1 cellular context compared by ENCODE assay signal in the genomic region with DNA sequence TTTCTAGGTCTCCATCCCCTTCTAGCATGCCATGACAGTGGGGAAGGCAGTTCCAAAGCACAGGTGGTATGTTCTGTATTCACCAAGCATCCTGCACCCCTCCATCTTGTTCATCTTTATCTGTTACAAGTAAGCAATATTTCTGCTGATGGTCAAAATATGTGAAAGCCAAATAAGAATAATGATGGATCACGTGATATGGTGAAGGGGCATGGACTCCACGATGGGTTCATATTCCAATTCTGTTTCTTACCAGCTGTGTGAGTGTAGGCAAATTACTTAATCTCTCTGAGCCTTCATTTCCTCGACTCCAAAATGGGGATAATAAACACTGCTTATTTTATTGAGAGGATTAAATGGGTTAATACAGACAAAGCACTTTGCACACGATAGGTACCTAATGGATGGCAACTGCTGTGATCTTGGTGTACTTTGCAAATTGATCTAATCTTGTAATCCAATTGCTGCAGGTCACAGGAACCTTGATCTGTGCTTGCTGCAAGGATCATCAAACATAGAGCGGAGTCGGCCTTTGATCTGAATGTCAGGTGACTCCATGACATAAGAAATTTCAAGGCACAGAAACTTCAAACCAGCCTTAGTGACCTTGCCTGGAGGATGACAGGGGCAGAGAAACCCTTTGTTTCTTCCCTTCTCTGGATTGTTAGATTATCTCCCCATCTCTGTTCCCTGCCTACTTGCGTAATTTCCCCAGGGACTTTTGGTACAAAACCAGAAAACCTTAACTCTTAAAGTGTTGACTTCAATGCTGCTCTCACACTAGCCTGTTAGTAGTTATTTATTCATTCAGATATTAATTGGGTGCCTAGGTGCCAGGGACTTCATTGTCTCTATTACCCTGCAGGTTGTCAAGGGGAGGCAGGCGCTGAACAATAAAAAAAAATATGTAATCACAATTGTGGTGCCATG.
TF ChIP-seq lines count a peak whose summit lies in the region.

No MANE protein-coding gene starts in this region.

TF ChIP-seq in HepG2, 621 proteins besides CTCF, POLR2A, EP300 and RAD21 (continued from another document and continues in another):
- TF ChIP-seq, protein P1, sequence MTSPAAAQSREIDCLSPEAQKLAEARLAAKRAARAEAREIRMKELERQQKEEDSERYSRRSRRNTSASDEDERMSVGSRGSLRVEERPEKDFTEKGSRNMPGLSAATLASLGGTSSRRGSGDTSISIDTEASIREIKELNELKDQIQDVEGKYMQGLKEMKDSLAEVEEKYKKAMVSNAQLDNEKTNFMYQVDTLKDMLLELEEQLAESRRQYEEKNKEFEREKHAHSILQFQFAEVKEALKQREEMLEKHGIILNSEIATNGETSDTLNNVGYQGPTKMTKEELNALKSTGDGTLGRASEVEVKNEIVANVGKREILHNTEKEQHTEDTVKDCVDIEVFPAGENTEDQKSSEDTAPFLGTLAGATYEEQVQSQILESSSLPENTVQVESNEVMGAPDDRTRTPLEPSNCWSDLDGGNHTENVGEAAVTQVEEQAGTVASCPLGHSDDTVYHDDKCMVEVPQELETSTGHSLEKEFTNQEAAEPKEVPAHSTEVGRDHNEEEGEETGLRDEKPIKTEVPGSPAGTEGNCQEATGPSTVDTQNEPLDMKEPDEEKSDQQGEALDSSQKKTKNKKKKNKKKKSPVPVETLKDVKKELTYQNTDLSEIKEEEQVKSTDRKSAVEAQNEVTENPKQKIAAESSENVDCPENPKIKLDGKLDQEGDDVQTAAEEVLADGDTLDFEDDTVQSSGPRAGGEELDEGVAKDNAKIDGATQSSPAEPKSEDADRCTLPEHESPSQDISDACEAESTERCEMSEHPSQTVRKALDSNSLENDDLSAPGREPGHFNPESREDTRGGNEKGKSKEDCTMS (CRISPR knock-in tag; conservative IDR thresholded peaks at IDR 0.05), result no peak
- TF ChIP-seq PPARG (CRISPR knock-in tag; conservative IDR thresholded peaks at IDR 0.05), result peak; percentile 88
- no peak for TF ChIP-seq ZNF30 (CRISPR knock-in tag; IDR thresholded peaks at IDR 0.05)
- TF ChIP-seq ZNF350 (CRISPR knock-in tag; IDR thresholded peaks at IDR 0.05; ENCODE audit: borderline replicate concordance, low read depth), result no peak
- TF ChIP-seq HDAC2 (CRISPR knock-in tag; IDR thresholded peaks at IDR 0.05), result peak; percentile 97
- peak; percentile 100 for TF ChIP-seq TFE3 (CRISPR knock-in tag; IDR thresholded peaks at IDR 0.05)
- no peak for TF ChIP-seq SMYD3 (CRISPR knock-in tag; IDR thresholded peaks at IDR 0.05)
- no peak for TF ChIP-seq EZH2 (conservative IDR thresholded peaks at IDR 0.05; ENCODE audit: low read depth, low read length)
- TF ChIP-seq, protein P2, sequence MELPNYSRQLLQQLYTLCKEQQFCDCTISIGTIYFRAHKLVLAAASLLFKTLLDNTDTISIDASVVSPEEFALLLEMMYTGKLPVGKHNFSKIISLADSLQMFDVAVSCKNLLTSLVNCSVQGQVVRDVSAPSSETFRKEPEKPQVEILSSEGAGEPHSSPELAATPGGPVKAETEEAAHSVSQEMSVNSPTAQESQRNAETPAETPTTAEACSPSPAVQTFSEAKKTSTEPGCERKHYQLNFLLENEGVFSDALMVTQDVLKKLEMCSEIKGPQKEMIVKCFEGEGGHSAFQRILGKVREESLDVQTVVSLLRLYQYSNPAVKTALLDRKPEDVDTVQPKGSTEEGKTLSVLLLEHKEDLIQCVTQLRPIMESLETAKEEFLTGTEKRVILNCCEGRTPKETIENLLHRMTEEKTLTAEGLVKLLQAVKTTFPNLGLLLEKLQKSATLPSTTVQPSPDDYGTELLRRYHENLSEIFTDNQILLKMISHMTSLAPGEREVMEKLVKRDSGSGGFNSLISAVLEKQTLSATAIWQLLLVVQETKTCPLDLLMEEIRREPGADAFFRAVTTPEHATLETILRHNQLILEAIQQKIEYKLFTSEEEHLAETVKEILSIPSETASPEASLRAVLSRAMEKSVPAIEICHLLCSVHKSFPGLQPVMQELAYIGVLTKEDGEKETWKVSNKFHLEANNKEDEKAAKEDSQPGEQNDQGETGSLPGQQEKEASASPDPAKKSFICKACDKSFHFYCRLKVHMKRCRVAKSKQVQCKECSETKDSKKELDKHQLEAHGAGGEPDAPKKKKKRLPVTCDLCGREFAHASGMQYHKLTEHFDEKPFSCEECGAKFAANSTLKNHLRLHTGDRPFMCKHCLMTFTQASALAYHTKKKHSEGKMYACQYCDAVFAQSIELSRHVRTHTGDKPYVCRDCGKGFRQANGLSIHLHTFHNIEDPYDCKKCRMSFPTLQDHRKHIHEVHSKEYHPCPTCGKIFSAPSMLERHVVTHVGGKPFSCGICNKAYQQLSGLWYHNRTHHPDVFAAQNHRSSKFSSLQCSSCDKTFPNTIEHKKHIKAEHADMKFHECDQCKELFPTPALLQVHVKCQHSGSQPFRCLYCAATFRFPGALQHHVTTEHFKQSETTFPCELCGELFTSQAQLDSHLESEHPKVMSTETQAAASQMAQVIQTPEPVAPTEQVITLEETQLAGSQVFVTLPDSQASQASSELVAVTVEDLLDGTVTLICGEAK (IDR thresholded peaks at IDR 0.05), result no peak
- TF ChIP-seq, protein P2 (CRISPR knock-in tag; IDR thresholded peaks at IDR 0.05), result no peak
- TF ChIP-seq ZNF280D (CRISPR knock-in tag; IDR thresholded peaks at IDR 0.05), result peak; percentile 68; the same call in 1 of the 2 replicates
- TF ChIP-seq ZNF781 (CRISPR knock-in tag; IDR thresholded peaks at IDR 0.05; ENCODE audit: borderline replicate concordance, not compliant biosample characterization), result no peak
- TF ChIP-seq, protein P3, sequence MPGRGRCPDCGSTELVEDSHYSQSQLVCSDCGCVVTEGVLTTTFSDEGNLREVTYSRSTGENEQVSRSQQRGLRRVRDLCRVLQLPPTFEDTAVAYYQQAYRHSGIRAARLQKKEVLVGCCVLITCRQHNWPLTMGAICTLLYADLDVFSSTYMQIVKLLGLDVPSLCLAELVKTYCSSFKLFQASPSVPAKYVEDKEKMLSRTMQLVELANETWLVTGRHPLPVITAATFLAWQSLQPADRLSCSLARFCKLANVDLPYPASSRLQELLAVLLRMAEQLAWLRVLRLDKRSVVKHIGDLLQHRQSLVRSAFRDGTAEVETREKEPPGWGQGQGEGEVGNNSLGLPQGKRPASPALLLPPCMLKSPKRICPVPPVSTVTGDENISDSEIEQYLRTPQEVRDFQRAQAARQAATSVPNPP (CRISPR knock-in tag; IDR thresholded peaks at IDR 0.05), result 0 out of 2 replicates have a peak, but pooled peaks have one; percentile 56
- TF ChIP-seq ZNF788 (CRISPR knock-in tag; IDR thresholded peaks at IDR 0.05; ENCODE audit: borderline replicate concordance), result peak; percentile 58; the same call in 1 of the 2 replicates
- TF ChIP-seq CREM (IDR thresholded peaks at IDR 0.05), result peak; percentile 97
- no peak for TF ChIP-seq CREM (CRISPR knock-in tag; IDR thresholded peaks at IDR 0.05)
- TF ChIP-seq SOX13 (IDR thresholded peaks at IDR 0.05), result peak; percentile 97
- TF ChIP-seq SOX13 (CRISPR knock-in tag; conservative IDR thresholded peaks at IDR 0.05 in 1 of 2, IDR thresholded peaks at IDR 0.05 in 1 of 2), result peak in 1 of 2 experiments; percentile 99; a peak in 2 of 4 replicates
- peak; percentile 76 for TF ChIP-seq ZKSCAN1 (IDR thresholded peaks at IDR 0.05; ENCODE audit: low read length)
- no peak for TF ChIP-seq ZSCAN29 (CRISPR knock-in tag; conservative IDR thresholded peaks at IDR 0.05)
- TF ChIP-seq ZSCAN21 (CRISPR knock-in tag; IDR thresholded peaks at IDR 0.05; ENCODE audit: borderline replicate concordance), result 0 out of 2 replicates have a peak, but pooled peaks have one; percentile 44
- TF ChIP-seq TBX2 (CRISPR knock-in tag; IDR thresholded peaks at IDR 0.05; ENCODE audit: borderline replicate concordance), result peak; percentile 94
- no peak for TF ChIP-seq RELA (CRISPR knock-in tag; IDR thresholded peaks at IDR 0.05)
- TF ChIP-seq ZNF264 (CRISPR knock-in tag; IDR thresholded peaks at IDR 0.05), result peak; percentile 55; the same call in 1 of the 2 replicates
- TF ChIP-seq ZNF800 (CRISPR knock-in tag; IDR thresholded peaks at IDR 0.05), result peak; percentile 77; the same call in 1 of the 2 replicates
- TF ChIP-seq ZFY (CRISPR knock-in tag; IDR thresholded peaks at IDR 0.05), result 0 out of 2 replicates have a peak, but pooled peaks have one; percentile 8
- no peak for TF ChIP-seq NFE2 (CRISPR knock-in tag; IDR thresholded peaks at IDR 0.05)
- peak; percentile 97 for TF ChIP-seq HMG20A (CRISPR knock-in tag; IDR thresholded peaks at IDR 0.05; ENCODE audit: borderline replicate concordance)
- 0 out of 2 replicates have a peak, but pooled peaks have one; percentile 34 for TF ChIP-seq ZNF790 (CRISPR knock-in tag; IDR thresholded peaks at IDR 0.05; ENCODE audit: borderline replicate concordance)
- TF ChIP-seq PHF21A (CRISPR knock-in tag; IDR thresholded peaks at IDR 0.05), result peak; percentile 81
- TF ChIP-seq ZFP90 (CRISPR knock-in tag; IDR thresholded peaks at IDR 0.05; ENCODE audit: borderline replicate concordance), result no peak
- peak; percentile 92 for TF ChIP-seq HDAC1 (CRISPR knock-in tag; IDR thresholded peaks at IDR 0.05)
